Comparison of ENCODE assay signal across 7 cellular contexts in genomic region chr3:66195347-66195783, GRCh38. TPM values are rescaled to one million over a fixed set of nuclear protein-coding genes. Genes with fewer than 3 reads are reported as not detected.
DNase-seq lines count a peak whose midpoint lies in the region; ATAC-seq and TF ChIP-seq lines count a peak whose summit lies in the region.

No MANE protein-coding gene starts in this region.

- no peaks in the 10 kb centered on the region for H3K9me3 ChIP-seq in esophagus muscularis mucosa
- no peaks in the 10 kb centered on the region for H3K9me3 ChIP-seq in muscle layer of duodenum (ENCODE audit: control insufficient read depth in 1 of 2, low read length in 2 of 2)
- H3K9me3 ChIP-seq in upper lobe of right lung, result no peaks in the 10 kb centered on the region
- no peaks in the 10 kb centered on the region for H3K9me3 ChIP-seq in CD4-positive, alpha-beta T cell (ENCODE audit: control insufficient read depth, low read length)

- ATAC-seq in GM21360 (IDR thresholded peaks at IDR 0.05; ENCODE audit: unreplicated experiment), result peak; percentile 71
- ATAC-seq in upper lobe of right lung, result peak; percentile 62
- no peak for ATAC-seq in GM21526 (IDR thresholded peaks at IDR 0.05; ENCODE audit: low FRiP score, unreplicated experiment)
- ATAC-seq in CD4-positive, alpha-beta T cell (ENCODE audit: poor library complexity), result no peak

- DNase-seq in RWPE1 (ENCODE audit: low spot score) (peak; percentile 10), esophagus muscularis mucosa (ENCODE audit: extremely low spot score) (peak; percentile 87), upper lobe of right lung (peak; percentile 71)
- no peak for DNase-seq in CD4-positive, alpha-beta T cell

- WGBS in esophagus muscularis mucosa, result 28% methylated on average over 14 of the region's 21 CpGs

- peaks cover 0 to 28% (median 0%) of the 10 kb centered on the region in 4 donors for H3K27me3 ChIP-seq in esophagus muscularis mucosa
- no peaks in the 10 kb centered on the region for H3K27me3 ChIP-seq in muscle layer of duodenum (ENCODE audit: low read depth, low read length)
- peaks cover 14% of the 10 kb centered on the region for H3K27me3 ChIP-seq in upper lobe of right lung
- H3K27me3 ChIP-seq in CD4-positive, alpha-beta T cell (ENCODE audit: control insufficient read depth, insufficient read depth, low read length), result peaks cover 19% of the 10 kb centered on the region

- no peaks in the 10 kb centered on the region for H3K9me3 Mint-ChIP-seq in CD4-positive, alpha-beta T cell

- H3K36me3 ChIP-seq in esophagus muscularis mucosa (no peaks in the 10 kb centered on the region), muscle layer of duodenum (ENCODE audit: control insufficient read depth in 1 of 2, insufficient read depth in 2 of 2, low read length in 2 of 2) (no peaks in the 10 kb centered on the region), upper lobe of right lung (no peaks in the 10 kb centered on the region)

- POLR2A ChIA-PET in RWPE1 (lab: Yijun Ruan, JAX; ENCODE audit: low non-redundant PET), result no interaction called here
- POLR2A ChIA-PET in CD4-positive, alpha-beta T cell (lab: Charles Lee), result no interaction called here

- H3K4me3 ChIP-seq in esophagus muscularis mucosa (peak overlapping the region; percentile 5 to 30 (median 19)), muscle layer of duodenum (ENCODE audit: low read depth in 1 of 2, low read length in 2 of 2) (peak overlapping the region; percentile 41 to 61), upper lobe of right lung (no peak overlapping the region)

- TF ChIP-seq CTCF in RWPE1 (conservative IDR thresholded peaks at IDR 0.05; ENCODE audit: low read depth) (no peak), esophagus muscularis mucosa (IDR thresholded peaks at IDR 0.05) (no peak), upper lobe of right lung (IDR thresholded peaks at IDR 0.05) (no peak)
- TF ChIP-seq CTCF in CD4-positive, alpha-beta T cell (IDR thresholded peaks at IDR 0.05), result no peak

- peaks cover 48% of the 10 kb centered on the region for H3K27me3 Mint-ChIP-seq in CD4-positive, alpha-beta T cell

- H3K27ac ChIP-seq in RWPE1 (no peak overlapping the region), esophagus muscularis mucosa (replicated peaks in 1 of 4) (no peak overlapping the region), muscle layer of duodenum (ENCODE audit: low read length) (no peak overlapping the region), upper lobe of right lung (no peak overlapping the region)
- H3K27ac ChIP-seq in CD4-positive, alpha-beta T cell (ENCODE audit: low read depth, low read length), result no peak overlapping the region

- H3K4me1 ChIP-seq in esophagus muscularis mucosa (peaks cover 0 to 7% (median 7%) of the 10 kb centered on the region in 4 donors), muscle layer of duodenum (ENCODE audit: control insufficient read depth in 1 of 2, insufficient read depth in 2 of 2, low read length in 2 of 2) (peaks cover 0 to 8% of the 10 kb centered on the region in 2 donors), upper lobe of right lung (no peaks in the 10 kb centered on the region)

- H3K4me3 Mint-ChIP-seq in CD4-positive, alpha-beta T cell, result no peak overlapping the region

- TF ChIP-seq EP300 in esophagus muscularis mucosa (IDR thresholded peaks at IDR 0.05), result no peak

- H3K27ac Mint-ChIP-seq in CD4-positive, alpha-beta T cell, result no peak overlapping the region

- H3K4me1 Mint-ChIP-seq in CD4-positive, alpha-beta T cell (ENCODE audit: low read depth), result no peaks in the 10 kb centered on the region

- H3K36me3 Mint-ChIP-seq in CD4-positive, alpha-beta T cell (ENCODE audit: low read depth), result no peaks in the 10 kb centered on the region

- intact Hi-C loops in esophagus muscularis mucosa (cut with DNase I), result no loop called here
- intact Hi-C loops in upper lobe of right lung (cut with DNase I), result no loop called here
- intact Hi-C loops in CD4-positive, alpha-beta T cell (cut with DNase I, micrococcal nuclease), result no loop called here

- CTCF ChIA-PET in RWPE1 (lab: Yijun Ruan, JAX), result interaction anchor here (0.6 to 1.1 kb wide), 2 partner anchors 10 to 755 kb away, joined by 3 to 6 read pairs; no protein-coding TSS in a partner anchor
- CTCF ChIA-PET in CD4-positive, alpha-beta T cell (lab: Charles Lee), result no interaction called here

- no peak for TF ChIP-seq POLR2A in esophagus muscularis mucosa (IDR thresholded peaks at IDR 0.05; ENCODE audit: low read depth)

RNA-seq across cellular contexts. Expression of gene SLC25A26, which starts 25.4 kb away (rescaled TPM):
- total RNA-seq in esophagus muscularis mucosa, result 10 to 100 TPM; 23.0 to 39.0 (median 26.0) TPM
- 18.0 TPM for total RNA-seq in upper lobe of right lung
- 10 to 100 TPM; 26.9 to 30.2 TPM for total RNA-seq in CD4-positive, alpha-beta T cell

Comparison
In these comparisons a context has a peak if more than half of its experiments do, and no peak if none do; other contexts are left out.
1. ATAC-seq: peak in GM21360 (single experiment) and upper lobe of right lung (single experiment); none in GM21526 (single experiment) and CD4-positive, alpha-beta T cell (single experiment).
2. DNase-seq: peak in RWPE1 (single experiment), esophagus muscularis mucosa (single experiment) and upper lobe of right lung (single experiment); none in CD4-positive, alpha-beta T cell (0 of 10).